ENCODE assay signal across 1 cellular context in genomic region chr1:218304281-218305039, GRCh38.
TF ChIP-seq lines count a peak whose summit lies in the region.

No MANE protein-coding gene starts in this region.

TF ChIP-seq in GM12878, 131 proteins besides CTCF, POLR2A, EP300 and RAD21 (continued from another document):
- TF ChIP-seq PBX3 (IDR thresholded peaks at IDR 0.05; ENCODE audit: insufficient replicate concordance, low read depth, low read length): peak; percentile 51
- TF ChIP-seq ZNF384 (IDR thresholded peaks at IDR 0.05; ENCODE audit: borderline replicate concordance, low read depth, low read length): peak; percentile 20; the same call in 1 of the 2 replicates
- TF ChIP-seq ATF2 (IDR thresholded peaks at IDR 0.05; ENCODE audit: low read length): no peak
- no peak for TF ChIP-seq ZBTB40 (IDR thresholded peaks at IDR 0.05; ENCODE audit: borderline replicate concordance)
- 0 out of 2 replicates have a peak, but pooled peaks have one; percentile 41 for TF ChIP-seq RUNX3 (IDR thresholded peaks at IDR 0.05; ENCODE audit: low read length)
- no peak for TF ChIP-seq SRF (IDR thresholded peaks at IDR 0.05; ENCODE audit: low read depth in 2 of 2, low read length in 2 of 2)
- TF ChIP-seq PKNOX1 (IDR thresholded peaks at IDR 0.05): peak; percentile 82
